ENCODE assay signal across 8 cellular contexts in the genomic region with DNA sequence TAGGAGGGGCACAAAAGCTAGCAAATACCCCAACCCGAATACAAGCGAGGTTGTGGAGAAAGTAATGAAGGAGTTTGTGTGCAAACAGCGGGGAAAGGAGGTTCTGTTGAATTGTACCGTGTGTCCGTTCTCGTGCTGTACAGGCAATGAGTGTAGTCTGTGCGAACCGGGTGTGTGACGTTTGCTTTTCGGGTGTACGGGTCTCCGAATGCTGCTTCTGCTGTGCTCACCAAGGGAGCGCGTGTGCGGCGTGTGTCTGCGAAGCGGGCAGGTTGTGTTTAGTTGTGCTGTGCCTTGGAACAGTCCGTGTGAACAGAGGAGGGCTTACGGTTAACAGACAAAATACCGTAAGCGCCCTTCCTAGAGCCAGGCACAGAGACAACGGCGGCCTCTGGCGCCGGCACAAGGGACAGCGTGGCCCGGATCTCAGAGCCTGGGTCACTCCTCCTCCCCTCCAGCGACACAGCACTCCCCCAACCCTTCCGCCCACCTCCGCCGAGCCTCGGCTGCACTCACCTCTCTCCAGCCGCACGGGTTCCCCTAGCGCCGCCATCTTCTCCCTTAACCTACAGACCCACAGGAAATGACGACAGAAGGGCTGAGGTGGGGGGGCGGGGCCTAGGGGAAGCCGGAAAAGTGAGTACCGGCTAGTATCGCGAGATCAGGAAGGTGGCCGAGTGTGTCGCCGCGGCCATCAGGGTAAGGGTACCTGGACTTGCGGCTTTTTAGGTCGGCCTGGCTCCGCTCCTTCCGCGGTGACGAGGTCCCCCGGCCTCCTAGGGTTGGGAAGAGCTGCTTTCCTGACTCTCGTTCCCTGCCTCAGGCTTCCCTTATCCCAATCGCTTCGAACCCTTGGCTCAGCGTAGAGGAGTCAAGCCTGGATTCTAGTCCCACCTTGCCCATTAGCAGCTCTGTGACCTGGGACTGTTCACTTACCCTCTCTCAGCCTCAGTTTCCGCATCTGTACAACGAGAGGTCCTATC. TPM values are rescaled to one million over a fixed set of nuclear protein-coding genes. Genes with fewer than 3 reads are reported as not detected.
A peak's percentile ranks its signal among the peaks of the same experiment; 100 is the strongest.
DNase-seq lines count a peak whose midpoint lies in the region; ATAC-seq and TF ChIP-seq lines count a peak whose summit lies in the region.

A gene with protein sequence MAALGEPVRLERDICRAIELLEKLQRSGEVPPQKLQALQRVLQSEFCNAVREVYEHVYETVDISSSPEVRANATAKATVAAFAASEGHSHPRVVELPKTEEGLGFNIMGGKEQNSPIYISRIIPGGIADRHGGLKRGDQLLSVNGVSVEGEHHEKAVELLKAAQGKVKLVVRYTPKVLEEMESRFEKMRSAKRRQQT (minus strand): TSS at position 570 of the 983 bp plus-strand sequence. CDS start 17 bp downstream, at position 553.

- H3K27me3 ChIP-seq in adipocyte (replicated peaks; ENCODE audit: control insufficient read depth, insufficient read depth, low read length) = no peaks in the 10 kb centered on the region
- no peaks in the 10 kb centered on the region for H3K27me3 ChIP-seq in heart right ventricle
- H3K27me3 ChIP-seq in upper lobe of right lung = no peaks in the 10 kb centered on the region

- DNase-seq in NCI-H1417 (lab: John Stamatoyannopoulos, UW) = peak; percentile 97 to 99 (median 98)
- DNase-seq in SW480 (ENCODE audit: low spot score) = peak; percentile 96
- DNase-seq in adipocyte (ENCODE audit: low read depth) = peak; percentile 99
- DNase-seq in heart right ventricle = peak; percentile 94 to 98
- peak; percentile 98 for DNase-seq in posterior vena cava (ENCODE audit: low spot score)
- peak; percentile 97 for DNase-seq in upper lobe of right lung

- ATAC-seq in HG02759 (IDR thresholded peaks at IDR 0.05; ENCODE audit: unreplicated experiment) (peak; percentile 92), heart right ventricle (peak; percentile 99 to 100 (median 99)), upper lobe of right lung (peak; percentile 98)

- intact Hi-C loops in heart right ventricle (cut with DNase I) (loop anchor here in 1 of 10 donors (5.0 kb wide), 1 partner anchor 754 kb away; no protein-coding TSS in a partner anchor), posterior vena cava (cut with DNase I) (no loop called here), upper lobe of right lung (cut with DNase I) (no loop called here)

- 0% methylated on average over 60 of the region's 60 CpGs for WGBS in heart right ventricle, 2 donors

- H3K36me3 ChIP-seq in adipocyte (ENCODE audit: control insufficient read depth, insufficient read depth, low read length, severe bottlenecking) = peaks cover under 1% of the 10 kb centered on the region
- peaks cover 0 to 19% (median 0%) of the 10 kb centered on the region in 9 donors for H3K36me3 ChIP-seq in heart right ventricle
- H3K36me3 ChIP-seq in upper lobe of right lung = peaks cover 2% of the 10 kb centered on the region

- no peaks in the 10 kb centered on the region for H3K9me3 ChIP-seq in adipocyte (ENCODE audit: control insufficient read depth, low read length)
- no peaks in the 10 kb centered on the region for H3K9me3 ChIP-seq in heart right ventricle
- no peaks in the 10 kb centered on the region for H3K9me3 ChIP-seq in upper lobe of right lung

- peak within 1 kb of the TSS; percentile 97 for H3K4me3 ChIP-seq in adipocyte (ENCODE audit: low read length)
- H3K4me3 ChIP-seq in heart right ventricle = peak within 1 kb of the TSS; percentile 68 to 93 (median 77)
- H3K4me3 ChIP-seq in upper lobe of right lung = peak within 1 kb of the TSS; percentile 97

- peak within 1 kb of the TSS; percentile 70 to 95 (median 91) for H3K27ac ChIP-seq in heart right ventricle
- peak within 1 kb of the TSS; percentile 94 for H3K27ac ChIP-seq in upper lobe of right lung

- H3K4me1 ChIP-seq in adipocyte (ENCODE audit: control insufficient read depth, insufficient read depth, low read length) (peaks cover 34% of the 10 kb centered on the region), heart right ventricle (peaks cover 10 to 63% (median 49%) of the 10 kb centered on the region in 9 donors), upper lobe of right lung (peaks cover 27% of the 10 kb centered on the region)

- TF ChIP-seq CTCF in GM12873 (IDR thresholded peaks at IDR 0.05; ENCODE audit: insufficient read depth, low read depth, low read length, missing control alignments) (peak; percentile 21), heart right ventricle (IDR thresholded peaks at IDR 0.05) (peak in 4 of 9 donors; percentile 15 to 31 (median 23)), upper lobe of right lung (IDR thresholded peaks at IDR 0.05) (peak; percentile 19)

- peak within 1 kb of the TSS; percentile 100 for H3K9ac ChIP-seq in adipocyte (ENCODE audit: low read length)

RNA-seq across cellular contexts. Expression of the gene that starts here (rescaled TPM):
- total RNA-seq in heart right ventricle = 10 to 100 TPM; 13.9 to 22.3 (median 17.6) TPM
- polyA plus RNA-seq in heart right ventricle = 1 to 10 TPM; 3.4 to 5.9 TPM
- 10 to 100 TPM; 33.6 to 37.1 TPM for total RNA-seq in posterior vena cava
- total RNA-seq in upper lobe of right lung = 36.5 TPM

Comparison
In these comparisons a context has a peak if more than half of its experiments do, and no peak if none do; other contexts are left out.
1. Peak in every context shown above with its lines: DNase-seq, ATAC-seq, H3K4me3 ChIP-seq and H3K27ac ChIP-seq.